In the genomic region with DNA sequence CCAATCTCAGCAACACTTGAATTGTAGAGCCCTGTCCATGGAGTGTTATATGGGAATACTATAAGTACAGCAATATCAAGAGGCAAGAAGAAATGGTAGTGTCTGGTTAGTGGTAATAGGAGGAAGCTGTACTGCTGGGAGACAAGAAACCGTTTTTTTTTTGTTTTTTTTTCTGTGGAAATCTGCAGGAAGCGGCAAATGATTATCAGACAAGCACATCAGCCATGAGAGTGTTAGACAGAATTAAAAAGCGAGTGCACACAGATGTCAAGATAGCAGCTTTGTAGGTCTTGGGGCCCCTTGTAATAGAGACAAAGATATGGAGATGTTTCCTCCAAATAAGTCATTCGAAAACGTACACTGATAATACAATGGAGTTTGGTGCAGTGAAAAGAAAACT, we compare ENCODE assay signal across 19 cellular contexts. TPM values are rescaled to one million over a fixed set of nuclear protein-coding genes. Genes with fewer than 3 reads are reported as not detected.
DNase-seq lines count a peak whose midpoint lies in the region; ATAC-seq and TF ChIP-seq lines count a peak whose summit lies in the region.
"Had no signal": no experiment of that assay in that cellular context is flagged by ENCODE, and none has a peak within 500 bp of the region (broad histone marks: within the 10 kb centered on the region; RNA-seq: fewer than 3 reads in every experiment).

No MANE protein-coding gene starts in this region.

- no peak overlapping the region for H2AFZ ChIP-seq in ACC112 (ENCODE audit: low read length, unreplicated experiment)

- no peak for ATAC-seq in GM18520 (IDR thresholded peaks at IDR 0.05; ENCODE audit: unreplicated experiment)
- ATAC-seq: body of pancreas, esophagus mucosa had no signal

- H3K4me1 Mint-ChIP-seq in CD4-positive, alpha-beta memory T cell: peaks cover 78 to 98% (median 88%) of the 10 kb centered on the region in 4 donors
- H3K4me1 Mint-ChIP-seq in T-helper 2 cell treated with Interferon-gamma antibody and Interleukin-4, amounts not matched to agents 5 μg/mL and 100 μg/mL, for 36 hours (ENCODE audit: low read depth): peaks cover 87% of the 10 kb centered on the region

- CTCF ChIA-PET in CD4-positive, alpha-beta memory T cell (lab: Charles Lee; ENCODE audit: partially characterized antibody): interaction anchor here (0.7 to 4.2 kb wide), 10 partner anchors 8 to 228 kb away, joined by 3 to 38 read pairs (median 6); a partner anchor contains a TSS

- H3K4me3 ChIP-seq in ACC112 (ENCODE audit: low read depth, low read length) (no peak overlapping the region), esophagus muscularis mucosa (no peak overlapping the region)
- peak overlapping the region; percentile 16 to 22 for H3K4me3 ChIP-seq in CD4-positive, alpha-beta memory T cell (ENCODE audit: low read length in 2 of 2)
- H3K4me3 ChIP-seq: body of pancreas, spleen had no signal

- TF ChIP-seq POLR2A in esophagus muscularis mucosa (IDR thresholded peaks at IDR 0.05; ENCODE audit: low read depth): no peak

- no peak for TF ChIP-seq EP300 in esophagus muscularis mucosa (IDR thresholded peaks at IDR 0.05)

- H3K4me1 ChIP-seq in ACC112 (ENCODE audit: control insufficient read depth, insufficient read depth, low read length, unreplicated experiment) (peaks cover 12% of the 10 kb centered on the region), esophagus muscularis mucosa (no peaks in the 10 kb centered on the region)
- H3K4me1 ChIP-seq in CD4-positive, alpha-beta memory T cell (ENCODE audit: insufficient read depth, low read length): peaks cover 95% of the 10 kb centered on the region
- H3K4me1 ChIP-seq: body of pancreas had no signal

- no peak for TF ChIP-seq CTCF in esophagus muscularis mucosa (IDR thresholded peaks at IDR 0.05)

- H3K36me3 ChIP-seq in ACC112 (ENCODE audit: insufficient read depth, low read length): no peaks in the 10 kb centered on the region
- H3K36me3 ChIP-seq in CD4-positive, alpha-beta memory T cell (ENCODE audit: insufficient read depth, low read length): peaks cover 17% of the 10 kb centered on the region
- H3K36me3 ChIP-seq in esophagus muscularis mucosa: no peaks in the 10 kb centered on the region

- no peaks in the 10 kb centered on the region for H3K79me2 ChIP-seq in ACC112 (ENCODE audit: control insufficient read depth, insufficient read depth, low read length, unreplicated experiment)

- POLR2A ChIA-PET in CD4-positive, alpha-beta memory T cell (lab: Charles Lee; ENCODE audit: partially characterized antibody): interaction anchor here (0.6 to 6.0 kb wide), 11 partner anchors 7 to 979 kb away, joined by 3 to 96 read pairs (median 6); a partner anchor contains a TSS

- 75% methylated on average over 5 of the region's 5 CpGs for WGBS in esophagus muscularis mucosa

- intact Hi-C loops in CD4-positive, alpha-beta memory T cell (cut with micrococcal nuclease): no loop called here
- intact Hi-C loops in esophagus muscularis mucosa (cut with DNase I): no loop called here

- peak; percentile 27 to 50 (median 31) for DNase-seq in CD4-positive, alpha-beta memory T cell
- DNase-seq in T-helper 2 cell treated with Interferon-gamma antibody and Interleukin-4, amounts not matched to agents 5 μg/mL and 100 μg/mL, for 36 hours (ENCODE audit: low spot score): peak; percentile 42
- peak; percentile 36 for DNase-seq in central memory CD4-positive, alpha-beta T cell
- DNase-seq in NCI-H2107 treated with DMSO at 0.1 percent for 48 hours (lab: John Stamatoyannopoulos, UW; ENCODE audit: unreplicated experiment) (no peak), esophagus muscularis mucosa (ENCODE audit: extremely low spot score) (no peak), NCI-H1417 treated with DMSO at 0.1 percent for 48 hours (lab: John Stamatoyannopoulos, UW) (no peak)
- DNase-seq: activated CD4-positive, alpha-beta T cell treated with anti-CD3 and anti-CD28 coated beads for 1 hour; activated effector memory CD4-positive, alpha-beta T cell treated with Interleukin-2 at 50 U/mL for 16 hours; body of pancreas; dermis blood vessel endothelial cell; NCI-H1092 treated with DMSO at 0.1 percent for 48 hours; spleen had no signal

- peak overlapping the region; percentile 81 to 99 (median 93) for H3K4me3 Mint-ChIP-seq in CD4-positive, alpha-beta memory T cell
- H3K4me3 Mint-ChIP-seq in T-helper 2 cell treated with Interferon-gamma antibody and Interleukin-4, amounts not matched to agents 5 μg/mL and 100 μg/mL, for 36 hours: peak overlapping the region; percentile 94
- H3K4me3 Mint-ChIP-seq: IgD-negative memory B cell had no signal

- H3K27ac Mint-ChIP-seq in CD4-positive, alpha-beta memory T cell: peak overlapping the region; percentile 67 to 99 (median 94)
- peak overlapping the region; percentile 80 for H3K27ac Mint-ChIP-seq in T-helper 2 cell treated with Interferon-gamma antibody and Interleukin-4, amounts not matched to agents 5 μg/mL and 100 μg/mL, for 36 hours

- H3K27me3 Mint-ChIP-seq in CD4-positive, alpha-beta memory T cell: no peaks in the 10 kb centered on the region
- no peaks in the 10 kb centered on the region for H3K27me3 Mint-ChIP-seq in T-helper 2 cell treated with Interferon-gamma antibody and Interleukin-4, amounts not matched to agents 5 μg/mL and 100 μg/mL, for 36 hours (ENCODE audit: low read depth)
- H3K27me3 Mint-ChIP-seq: IgD-negative memory B cell had no signal

- H3K27me3 ChIP-seq in ACC112 (ENCODE audit: insufficient read depth, low read length) (peaks cover 10% of the 10 kb centered on the region; the same call in 1 of the 2 replicates), esophagus muscularis mucosa (no peaks in the 10 kb centered on the region)
- H3K27me3 ChIP-seq in CD4-positive, alpha-beta memory T cell (ENCODE audit: insufficient read depth, low read length): no peaks in the 10 kb centered on the region
- H3K27me3 ChIP-seq: body of pancreas, spleen had no signal

- no peaks in the 10 kb centered on the region for H3K9me3 ChIP-seq in CD4-positive, alpha-beta memory T cell (ENCODE audit: control insufficient read depth in 1 of 2, low read length in 2 of 2)
- no peaks in the 10 kb centered on the region for H3K9me3 ChIP-seq in esophagus muscularis mucosa
- H3K9me3 ChIP-seq: body of pancreas, spleen had no signal

- peaks cover 84 to 87% of the 10 kb centered on the region in 2 donors for H3K36me3 Mint-ChIP-seq in CD4-positive, alpha-beta memory T cell
- H3K36me3 Mint-ChIP-seq in T-helper 2 cell treated with Interferon-gamma antibody and Interleukin-4, amounts not matched to agents 5 μg/mL and 100 μg/mL, for 36 hours (ENCODE audit: low read depth): peaks cover 92% of the 10 kb centered on the region

- H3K27ac ChIP-seq in ACC112 (ENCODE audit: low read depth, low read length): peak overlapping the region; percentile 39; the same call in 1 of the 2 replicates
- H3K27ac ChIP-seq in CD4-positive, alpha-beta memory T cell (ENCODE audit: low read depth, low read length): peak overlapping the region; percentile 37
- no peak overlapping the region for H3K27ac ChIP-seq in esophagus muscularis mucosa (replicated peaks in 1 of 4)
- H3K27ac ChIP-seq: body of pancreas, spleen had no signal

- H3K9me3 Mint-ChIP-seq in CD4-positive, alpha-beta memory T cell: no peaks in the 10 kb centered on the region
- no peaks in the 10 kb centered on the region for H3K9me3 Mint-ChIP-seq in T-helper 2 cell treated with Interferon-gamma antibody and Interleukin-4, amounts not matched to agents 5 μg/mL and 100 μg/mL, for 36 hours
- H3K9me3 Mint-ChIP-seq: IgD-negative memory B cell had no signal

RNA-seq across cellular contexts. Expression of a gene that starts 6.7 kb away (rescaled TPM):
- 100 to 1,000 TPM; 269 to 287 TPM for total RNA-seq in CD4-positive, alpha-beta memory T cell
- 100 to 1,000 TPM; 105 to 216 TPM for polyA plus RNA-seq in CD4-positive, alpha-beta memory T cell
- 1 to 10 TPM; 1.1 to 4.6 (median 2.6) TPM for total RNA-seq in esophagus muscularis mucosa
- total RNA-seq: body of pancreas, dermis blood vessel endothelial cell, myocyte had no signal

RNA-seq across cellular contexts. Expression of a gene that starts 41.9 kb away (rescaled TPM):
- under 1 TPM in 1 of 2 experiments, not detected in 1; 0.09 TPM for total RNA-seq in CD4-positive, alpha-beta memory T cell
- polyA plus RNA-seq in CD4-positive, alpha-beta memory T cell: not detected
- total RNA-seq in esophagus muscularis mucosa: not detected
- total RNA-seq: body of pancreas; dermis blood vessel endothelial cell; esophagus mucosa; lower leg skin; myocyte; spleen; T-helper 1 cell treated with Interleukin-12 subunit alpha and Interleukin-12 subunit beta and Interleukin-4 antibody, amounts not matched to agents 30 ng/mL and 1 ng/mL, for 36 hours had no signal
- polyA plus RNA-seq: IgD-negative memory B cell, spleen had no signal

Comparison
In these comparisons a context has a peak if more than half of its experiments do, and no peak if none do; other contexts are left out.
1. H3K27ac ChIP-seq: peak in ACC112 (single experiment) and CD4-positive, alpha-beta memory T cell (single experiment); none in esophagus muscularis mucosa (0 of 4).
2. H3K4me3 ChIP-seq: peak in CD4-positive, alpha-beta memory T cell (2 of 2); none in ACC112 (single experiment) and esophagus muscularis mucosa (0 of 4).
3. DNase-seq: peak in CD4-positive, alpha-beta memory T cell (5 of 5), T-helper 2 cell treated with Interferon-gamma antibody and Interleukin-4, amounts not matched to agents 5 μg/mL and 100 μg/mL, for 36 hours (single experiment) and central memory CD4-positive, alpha-beta T cell (single experiment); none in NCI-H2107 treated with DMSO at 0.1 percent for 48 hours (single experiment), esophagus muscularis mucosa (single experiment) and NCI-H1417 treated with DMSO at 0.1 percent for 48 hours (single experiment).
4. RNA of a gene that starts 6.7 kb away (total RNA-seq): 269 to 287 TPM in CD4-positive, alpha-beta memory T cell; 1.1 to 4.6 TPM in esophagus muscularis mucosa; every median in the first group is over 10 times any median in the second.